1 cellular context compared by ENCODE assay signal in genomic region chr12:68807274-68807575, GRCh38.
A peak's percentile ranks its signal among the peaks of the same experiment; 100 is the strongest.
TF ChIP-seq lines count a peak whose summit lies in the region.

No MANE protein-coding gene starts in this region.

TF ChIP-seq in SK-N-SH, 30 proteins besides CTCF, POLR2A, EP300 and RAD21:
- 0 out of 2 replicates have a peak, but pooled peaks have one; percentile 10 for TF ChIP-seq TAF1 (IDR thresholded peaks at IDR 0.05; ENCODE audit: borderline replicate concordance, low read depth, low read length)
